ENCODE assay signal across 9 cellular contexts in genomic region chr2:25165992-25166618, GRCh38. TPM values are rescaled to one million over a fixed set of nuclear protein-coding genes. Genes with fewer than 3 reads are reported as not detected.
DNase-seq lines count a peak whose midpoint lies in the region; ATAC-seq and TF ChIP-seq lines count a peak whose summit lies in the region.
"Had no signal": no experiment of that assay in that cellular context is flagged by ENCODE, and none has a peak within 500 bp of the region (broad histone marks: within the 10 kb centered on the region; RNA-seq: fewer than 3 reads in every experiment).

No MANE protein-coding gene starts in this region.

- H3K27me3 ChIP-seq in CD4-positive, alpha-beta T cell (ENCODE audit: control insufficient read depth, insufficient read depth, low read length): peaks cover 30% of the 10 kb centered on the region
- H3K27me3 ChIP-seq in hepatocyte: peaks cover 63% of the 10 kb centered on the region

- H3K4me3 Mint-ChIP-seq in CD4-positive, alpha-beta T cell: peak overlapping the region; percentile 60
- H3K4me3 Mint-ChIP-seq in activated CD8-positive, alpha-beta memory T cell treated with anti-CD3 and anti-CD28 coated beads, Interleukin-2, amount 10 ng/mL, durations not matched to agents 7 days and 5 days: no peak overlapping the region
- H3K4me3 Mint-ChIP-seq in stimulated activated naive B cell treated with anti-CD40 and anti-IgM and Interleukin-4, amounts not matched to agents 10 μg/mL and 1 μg/mL and 100 μg/mL, for 72 hours: peak overlapping the region; percentile 15

- H4K20me1 ChIP-seq in hepatocyte (ENCODE audit: insufficient read depth, poor library complexity, severe bottlenecking): no peaks in the 10 kb centered on the region

- H3K9me3 Mint-ChIP-seq in CD4-positive, alpha-beta T cell: no peaks in the 10 kb centered on the region
- H3K9me3 Mint-ChIP-seq in activated CD8-positive, alpha-beta memory T cell treated with anti-CD3 and anti-CD28 coated beads, Interleukin-2, amount 10 ng/mL, durations not matched to agents 7 days and 5 days (ENCODE audit: low read depth): no peaks in the 10 kb centered on the region
- no peaks in the 10 kb centered on the region for H3K9me3 Mint-ChIP-seq in stimulated activated naive B cell treated with anti-CD40 and anti-IgM and Interleukin-4, amounts not matched to agents 10 μg/mL and 1 μg/mL and 100 μg/mL, for 72 hours

- H3K27ac Mint-ChIP-seq in CD4-positive, alpha-beta T cell: peak overlapping the region; percentile 37
- H3K27ac Mint-ChIP-seq in activated CD8-positive, alpha-beta memory T cell treated with anti-CD3 and anti-CD28 coated beads, Interleukin-2, amount 10 ng/mL, durations not matched to agents 7 days and 5 days: no peak overlapping the region
- peak overlapping the region; percentile 80 for H3K27ac Mint-ChIP-seq in stimulated activated naive B cell treated with anti-CD40 and anti-IgM and Interleukin-4, amounts not matched to agents 10 μg/mL and 1 μg/mL and 100 μg/mL, for 72 hours

- ATAC-seq in CD4-positive, alpha-beta T cell (ENCODE audit: poor library complexity): peak; percentile 58
- ATAC-seq in GM18867 (IDR thresholded peaks at IDR 0.05; ENCODE audit: unreplicated experiment) (peak; percentile 80), HG03095 (IDR thresholded peaks at IDR 0.05; ENCODE audit: unreplicated experiment) (peak; percentile 86)
- peak; percentile 56 for ATAC-seq in activated CD8-positive, alpha-beta memory T cell treated with anti-CD3 and anti-CD28 coated beads, Interleukin-2, amount 10 ng/mL, durations not matched to agents 7 days and 5 days
- ATAC-seq in stimulated activated naive B cell treated with anti-CD40 and anti-IgM and Interleukin-4, amounts not matched to agents 10 μg/mL and 1 μg/mL and 100 μg/mL, for 72 hours (replicated peaks): peak; percentile 89 to 90

- H3K9me3 ChIP-seq in CD4-positive, alpha-beta T cell (ENCODE audit: control insufficient read depth, low read length): no peaks in the 10 kb centered on the region
- no peaks in the 10 kb centered on the region for H3K9me3 ChIP-seq in hepatocyte (ENCODE audit: low read depth)

- no peaks in the 10 kb centered on the region for H3K9me2 ChIP-seq in hepatocyte (replicated peaks; ENCODE audit: insufficient read depth)

- 62% methylated on average over 10 of the region's 10 CpGs for WGBS in hepatocyte (ENCODE audit: low lambda C conversion rate, missing lambda C conversion rate)

- DNase-seq in CD4-positive, alpha-beta T cell: peak; percentile 2 to 53 (median 28)
- DNase-seq in NCI-H510A treated with DMSO at 0.1 percent for 48 hours (lab: John Stamatoyannopoulos, UW): peak; percentile 71
- peak; percentile 65 for DNase-seq in activated CD8-positive, alpha-beta memory T cell treated with anti-CD3 and anti-CD28 coated beads, Interleukin-2, amount 10 ng/mL, durations not matched to agents 7 days and 5 days
- DNase-seq in hepatocyte (ENCODE audit: low spot score): peak; percentile 29
- DNase-seq in stimulated activated naive B cell treated with anti-CD40 and anti-IgM and Interleukin-4, amounts not matched to agents 10 μg/mL and 1 μg/mL and 100 μg/mL, for 72 hours: peak; percentile 82
- no peak for DNase-seq in DMS114 treated with DMSO at 0.1 percent for 48 hours (lab: John Stamatoyannopoulos, UW; ENCODE audit: unreplicated experiment)

- peaks cover 8% of the 10 kb centered on the region for H3K4me1 ChIP-seq in hepatocyte (ENCODE audit: insufficient read depth)

- H3K4me3 ChIP-seq in hepatocyte: no peak overlapping the region

- intact Hi-C loops in CD4-positive, alpha-beta T cell (cut with DNase I, micrococcal nuclease): loop anchor here in 1 of 2 experiments (1.0 to 10.0 kb wide), 3 partner anchors 31 to 356 kb away; no protein-coding TSS in a partner anchor

- H3K79me2 ChIP-seq in hepatocyte: no peaks in the 10 kb centered on the region

- POLR2A ChIA-PET in CD4-positive, alpha-beta T cell (lab: Charles Lee): interaction anchor here (0.9 to 1.5 kb wide), 3 partner anchors 12 to 107 kb away, joined by 3 to 5 read pairs (median 5); no protein-coding TSS in a partner anchor

- no peak overlapping the region for H3K27ac ChIP-seq in CD4-positive, alpha-beta T cell (ENCODE audit: low read depth, low read length)
- H3K27ac ChIP-seq in hepatocyte: no peak overlapping the region
- H3K27ac ChIP-seq: KMS-11 had no signal

- peaks cover 36% of the 10 kb centered on the region for H3K4me1 Mint-ChIP-seq in CD4-positive, alpha-beta T cell (ENCODE audit: low read depth)
- peaks cover 24% of the 10 kb centered on the region for H3K4me1 Mint-ChIP-seq in activated CD8-positive, alpha-beta memory T cell treated with anti-CD3 and anti-CD28 coated beads, Interleukin-2, amount 10 ng/mL, durations not matched to agents 7 days and 5 days
- peaks cover 40 to 59% of the 10 kb centered on the region in 2 donors for H3K4me1 Mint-ChIP-seq in stimulated activated naive B cell treated with anti-CD40 and anti-IgM and Interleukin-4, amounts not matched to agents 10 μg/mL and 1 μg/mL and 100 μg/mL, for 72 hours

- H3K4me2 ChIP-seq in hepatocyte: no peak overlapping the region
- H3K4me2 ChIP-seq: KMS-11 had no signal

- no peaks in the 10 kb centered on the region for H3K36me3 ChIP-seq in hepatocyte (replicated peaks; ENCODE audit: insufficient read depth, low read depth)

- H3K27me3 Mint-ChIP-seq in CD4-positive, alpha-beta T cell: peaks cover 48% of the 10 kb centered on the region
- peaks cover 59% of the 10 kb centered on the region for H3K27me3 Mint-ChIP-seq in activated CD8-positive, alpha-beta memory T cell treated with anti-CD3 and anti-CD28 coated beads, Interleukin-2, amount 10 ng/mL, durations not matched to agents 7 days and 5 days
- peaks cover 20 to 22% of the 10 kb centered on the region in 2 donors for H3K27me3 Mint-ChIP-seq in stimulated activated naive B cell treated with anti-CD40 and anti-IgM and Interleukin-4, amounts not matched to agents 10 μg/mL and 1 μg/mL and 100 μg/mL, for 72 hours

- peak; percentile 59 for TF ChIP-seq CTCF in CD4-positive, alpha-beta T cell (IDR thresholded peaks at IDR 0.05)
- TF ChIP-seq CTCF in hepatocyte (IDR thresholded peaks at IDR 0.05; ENCODE audit: poor library complexity): peak; percentile 30

- CTCF ChIA-PET in CD4-positive, alpha-beta T cell (lab: Charles Lee): interaction anchor here (0.6 to 1.0 kb wide), 2 partner anchors 31 to 659 kb away, joined by 3 to 4 read pairs; no protein-coding TSS in a partner anchor
- CTCF ChIA-PET in activated CD8-positive, alpha-beta memory T cell treated with anti-CD3 and anti-CD28 coated beads, Interleukin-2, amount 10 ng/mL, durations not matched to agents 7 days and 5 days (lab: Charles Lee): interaction anchor here (0.5 to 3.4 kb wide), 19 partner anchors 12 to 400 kb away, joined by 3 to 42 read pairs (median 3); no protein-coding TSS in a partner anchor

- peaks cover 5% of the 10 kb centered on the region for H3K36me3 Mint-ChIP-seq in CD4-positive, alpha-beta T cell (ENCODE audit: low read depth)
- no peaks in the 10 kb centered on the region for H3K36me3 Mint-ChIP-seq in activated CD8-positive, alpha-beta memory T cell treated with anti-CD3 and anti-CD28 coated beads, Interleukin-2, amount 10 ng/mL, durations not matched to agents 7 days and 5 days
- H3K36me3 Mint-ChIP-seq in stimulated activated naive B cell treated with anti-CD40 and anti-IgM and Interleukin-4, amounts not matched to agents 10 μg/mL and 1 μg/mL and 100 μg/mL, for 72 hours: no peaks in the 10 kb centered on the region

- H2AFZ ChIP-seq in hepatocyte: no peak overlapping the region

RNA-seq across cellular contexts. Expression of gene POMC, which starts 2.3 kb away (rescaled TPM):
- total RNA-seq in CD4-positive, alpha-beta T cell: 1 to 10 TPM; 4.5 TPM
- 1 to 10 TPM; 4.3 to 4.6 TPM for total RNA-seq in activated CD8-positive, alpha-beta memory T cell treated with anti-CD3 and anti-CD28 coated beads, Interleukin-2, amount 10 ng/mL, durations not matched to agents 7 days and 5 days
- total RNA-seq in hepatocyte: 3.5 and 6.0 TPM in 2 replicates
- 4.4 and 5.6 TPM in 2 replicates for polyA plus RNA-seq in hepatocyte
